In the genomic region with DNA sequence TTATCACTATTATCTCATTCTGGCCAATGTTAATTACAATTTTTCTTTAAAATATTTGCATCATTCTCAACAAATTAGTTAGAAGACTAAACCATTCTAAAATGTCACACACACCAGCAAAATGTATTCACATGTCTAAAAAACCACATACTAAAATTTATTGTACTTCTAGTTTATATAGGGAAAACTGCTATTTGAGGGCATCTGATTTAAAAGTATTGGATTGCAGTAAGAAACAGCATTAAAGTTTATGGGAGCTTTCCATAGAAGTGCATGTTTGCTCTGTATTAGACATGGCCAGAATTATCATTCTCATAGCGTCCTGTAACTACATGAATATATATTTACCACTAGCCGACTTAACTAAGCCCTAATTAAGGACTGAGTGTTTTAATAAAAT, we compare ENCODE assay signal across 19 cellular contexts.
DNase-seq lines count a peak whose midpoint lies in the region; ATAC-seq and TF ChIP-seq lines count a peak whose summit lies in the region.
"Had no signal": no experiment of that assay in that cellular context is flagged by ENCODE, and none has a peak within 500 bp of the region (broad histone marks: within the 10 kb centered on the region; RNA-seq: fewer than 3 reads in every experiment).

No MANE protein-coding gene starts in this region.

- intact Hi-C loops in left colon (cut with DNase I, micrococcal nuclease), result no loop called here

- no peaks in the 10 kb centered on the region for H3K9me3 Mint-ChIP-seq in activated naive CD4-positive, alpha-beta T cell treated with anti-CD3 and anti-CD28 coated beads, Interleukin-2, amount 50 U/mL, for 72 hours
- H3K9me3 Mint-ChIP-seq: CD14-positive monocyte; CD4-positive, alpha-beta memory T cell; CD4-positive, CD25-positive, alpha-beta regulatory T cell; CD8-positive, alpha-beta memory T cell had no signal

- POLR2A ChIA-PET in HEK293 (lab: Yijun Ruan, JAX), result no interaction called here

- CTCF ChIA-PET in HEK293 (lab: Yijun Ruan, JAX), result interaction anchor here (0.6 kb wide), 1 partner anchor 55 kb away, joined by 4 read pairs; no protein-coding TSS in a partner anchor

- H3K27ac Mint-ChIP-seq in activated naive CD4-positive, alpha-beta T cell treated with anti-CD3 and anti-CD28 coated beads, Interleukin-2, amount 50 U/mL, for 72 hours, result no peak overlapping the region
- H3K27ac Mint-ChIP-seq: CD14-positive monocyte; CD4-positive, alpha-beta memory T cell; CD4-positive, CD25-positive, alpha-beta regulatory T cell; CD8-positive, alpha-beta memory T cell had no signal

- ATAC-seq in activated naive CD4-positive, alpha-beta T cell treated with anti-CD3 and anti-CD28 coated beads, Interleukin-2, amount 50 U/mL, for 72 hours, result no peak
- no peak for ATAC-seq in left colon
- no peak for ATAC-seq in HG03460 (IDR thresholded peaks at IDR 0.05; ENCODE audit: unreplicated experiment)

- H3K9me3 ChIP-seq in HEK293 (ENCODE audit: control insufficient read depth, insufficient read depth, low read depth, low read length), result no peaks in the 10 kb centered on the region
- H3K9me3 ChIP-seq in SK-N-MC (ENCODE audit: low read depth, low read length), result no peaks in the 10 kb centered on the region
- H3K9me3 ChIP-seq: BE2C, BLaER1 had no signal

- peaks cover 51% of the 10 kb centered on the region for H3K4me1 ChIP-seq in HEK293 (ENCODE audit: control insufficient read depth, insufficient read depth, low read length)
- H3K4me1 ChIP-seq: BLaER1 had no signal

- H3K27ac ChIP-seq in HEK293 (ENCODE audit: extremely low read depth, low read depth, low read length) (no peak overlapping the region), SK-N-MC (peak overlapping the region; percentile 22; the same call in 1 of the 2 replicates)
- H3K27ac ChIP-seq: BLaER1 had no signal

- no peaks in the 10 kb centered on the region for H3K36me3 Mint-ChIP-seq in activated naive CD4-positive, alpha-beta T cell treated with anti-CD3 and anti-CD28 coated beads, Interleukin-2, amount 50 U/mL, for 72 hours
- H3K36me3 Mint-ChIP-seq: CD14-positive monocyte; CD4-positive, alpha-beta memory T cell; CD4-positive, CD25-positive, alpha-beta regulatory T cell; CD8-positive, alpha-beta memory T cell had no signal

- H3K4me3 ChIP-seq in HEK293 (ENCODE audit: low read depth, low read length) (no peak overlapping the region), SK-N-MC (peak overlapping the region; percentile 22; the same call in 1 of the 2 replicates)
- H3K4me3 ChIP-seq: BLaER1 had no signal

- TF ChIP-seq CTCF in HEK293 (tag by site-specific recombination; IDR thresholded peaks at IDR 0.05), result no peak

- no peak overlapping the region for H3K9ac ChIP-seq in SK-N-MC (ENCODE audit: insufficient read length)
- H3K9ac ChIP-seq: BLaER1 had no signal

- DNase-seq in DMS114 treated with DMSO at 0.1 percent for 48 hours (lab: John Stamatoyannopoulos, UW; ENCODE audit: unreplicated experiment) (peak; percentile 26), SK-N-MC (ENCODE audit: low read depth, low spot score) (no peak), left colon (no peak)
- DNase-seq in activated naive CD4-positive, alpha-beta T cell treated with anti-CD3 and anti-CD28 coated beads, Interleukin-2, amount 50 U/mL, for 72 hours (ENCODE audit: low spot score in 2 of 2), result no peak
- DNase-seq: 8988T; ACHN; BE2C; C1 segment of cervical spinal cord; CD4-positive, alpha-beta memory T cell; CD4-positive, CD25-positive, alpha-beta regulatory T cell; CD8-positive, alpha-beta memory T cell; COR-L47; DMS 273 treated with DMSO at 0.1 percent for 48 hours; DMS79 treated with DMSO at 0.1 percent for 48 hours; GF-D8 had no signal

- no peaks in the 10 kb centered on the region for H3K36me3 ChIP-seq in HEK293 (ENCODE audit: control insufficient read depth in 2 of 2, insufficient read depth in 1 of 2, low read length in 2 of 2)
- no peaks in the 10 kb centered on the region for H3K36me3 ChIP-seq in SK-N-MC (ENCODE audit: insufficient read depth, low read length)
- H3K36me3 ChIP-seq: BE2C, BLaER1 had no signal

TF ChIP-seq in HEK293, 187 proteins besides CTCF, POLR2A, EP300 and RAD21:
- TF ChIP-seq, protein P1, sequence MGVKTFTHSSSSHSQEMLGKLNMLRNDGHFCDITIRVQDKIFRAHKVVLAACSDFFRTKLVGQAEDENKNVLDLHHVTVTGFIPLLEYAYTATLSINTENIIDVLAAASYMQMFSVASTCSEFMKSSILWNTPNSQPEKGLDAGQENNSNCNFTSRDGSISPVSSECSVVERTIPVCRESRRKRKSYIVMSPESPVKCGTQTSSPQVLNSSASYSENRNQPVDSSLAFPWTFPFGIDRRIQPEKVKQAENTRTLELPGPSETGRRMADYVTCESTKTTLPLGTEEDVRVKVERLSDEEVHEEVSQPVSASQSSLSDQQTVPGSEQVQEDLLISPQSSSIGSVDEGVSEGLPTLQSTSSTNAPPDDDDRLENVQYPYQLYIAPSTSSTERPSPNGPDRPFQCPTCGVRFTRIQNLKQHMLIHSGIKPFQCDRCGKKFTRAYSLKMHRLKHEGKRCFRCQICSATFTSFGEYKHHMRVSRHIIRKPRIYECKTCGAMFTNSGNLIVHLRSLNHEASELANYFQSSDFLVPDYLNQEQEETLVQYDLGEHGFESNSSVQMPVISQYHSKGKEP (tag by site-specific recombination; IDR thresholded peaks at IDR 0.05), result peak; percentile 35; the same call in 1 of the 2 replicates
- TF ChIP-seq ZNF530 (tag by site-specific recombination; IDR thresholded peaks at IDR 0.05; ENCODE audit: low read depth) (no peak), ZNF843 (tag by site-specific recombination; IDR thresholded peaks at IDR 0.05) (peak; percentile 49; the same call in 1 of the 2 replicates), GFI1B (tag by site-specific recombination; IDR thresholded peaks at IDR 0.05) (peak; percentile 57; the same call in 1 of the 2 replicates), FEZF1 (tag by site-specific recombination; IDR thresholded peaks at IDR 0.05) (peak; percentile 60), ZBTB21 (tag by site-specific recombination; IDR thresholded peaks at IDR 0.05) (no peak)
- TF ChIP-seq, protein P2, sequence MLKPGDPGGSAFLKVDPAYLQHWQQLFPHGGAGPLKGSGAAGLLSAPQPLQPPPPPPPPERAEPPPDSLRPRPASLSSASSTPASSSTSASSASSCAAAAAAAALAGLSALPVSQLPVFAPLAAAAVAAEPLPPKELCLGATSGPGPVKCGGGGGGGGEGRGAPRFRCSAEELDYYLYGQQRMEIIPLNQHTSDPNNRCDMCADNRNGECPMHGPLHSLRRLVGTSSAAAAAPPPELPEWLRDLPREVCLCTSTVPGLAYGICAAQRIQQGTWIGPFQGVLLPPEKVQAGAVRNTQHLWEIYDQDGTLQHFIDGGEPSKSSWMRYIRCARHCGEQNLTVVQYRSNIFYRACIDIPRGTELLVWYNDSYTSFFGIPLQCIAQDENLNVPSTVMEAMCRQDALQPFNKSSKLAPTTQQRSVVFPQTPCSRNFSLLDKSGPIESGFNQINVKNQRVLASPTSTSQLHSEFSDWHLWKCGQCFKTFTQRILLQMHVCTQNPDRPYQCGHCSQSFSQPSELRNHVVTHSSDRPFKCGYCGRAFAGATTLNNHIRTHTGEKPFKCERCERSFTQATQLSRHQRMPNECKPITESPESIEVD (tag by site-specific recombination; IDR thresholded peaks at IDR 0.05), result peak; percentile 83
- TF ChIP-seq, protein P3, sequence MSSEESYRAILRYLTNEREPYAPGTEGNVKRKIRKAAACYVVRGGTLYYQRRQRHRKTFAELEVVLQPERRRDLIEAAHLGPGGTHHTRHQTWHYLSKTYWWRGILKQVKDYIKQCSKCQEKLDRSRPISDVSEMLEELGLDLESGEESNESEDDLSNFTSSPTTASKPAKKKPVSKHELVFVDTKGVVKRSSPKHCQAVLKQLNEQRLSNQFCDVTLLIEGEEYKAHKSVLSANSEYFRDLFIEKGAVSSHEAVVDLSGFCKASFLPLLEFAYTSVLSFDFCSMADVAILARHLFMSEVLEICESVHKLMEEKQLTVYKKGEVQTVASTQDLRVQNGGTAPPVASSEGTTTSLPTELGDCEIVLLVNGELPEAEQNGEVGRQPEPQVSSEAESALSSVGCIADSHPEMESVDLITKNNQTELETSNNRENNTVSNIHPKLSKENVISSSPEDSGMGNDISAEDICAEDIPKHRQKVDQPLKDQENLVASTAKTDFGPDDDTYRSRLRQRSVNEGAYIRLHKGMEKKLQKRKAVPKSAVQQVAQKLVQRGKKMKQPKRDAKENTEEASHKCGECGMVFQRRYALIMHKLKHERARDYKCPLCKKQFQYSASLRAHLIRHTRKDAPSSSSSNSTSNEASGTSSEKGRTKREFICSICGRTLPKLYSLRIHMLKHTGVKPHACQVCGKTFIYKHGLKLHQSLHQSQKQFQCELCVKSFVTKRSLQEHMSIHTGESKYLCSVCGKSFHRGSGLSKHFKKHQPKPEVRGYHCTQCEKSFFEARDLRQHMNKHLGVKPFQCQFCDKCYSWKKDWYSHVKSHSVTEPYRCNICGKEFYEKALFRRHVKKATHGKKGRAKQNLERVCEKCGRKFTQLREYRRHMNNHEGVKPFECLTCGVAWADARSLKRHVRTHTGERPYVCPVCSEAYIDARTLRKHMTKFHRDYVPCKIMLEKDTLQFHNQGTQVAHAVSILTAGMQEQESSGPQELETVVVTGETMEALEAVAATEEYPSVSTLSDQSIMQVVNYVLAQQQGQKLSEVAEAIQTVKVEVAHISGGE (tag by site-specific recombination; conservative IDR thresholded peaks at IDR 0.05; ENCODE audit: low read depth), result no peak
